In genomic region chr2:142675398-142675797, GRCh38 we compare ENCODE assay signal across 23 cellular contexts.
"Had no signal": no experiment of that assay in that cellular context is flagged by ENCODE, and none has a peak within 500 bp of the region (broad histone marks: within the 10 kb centered on the region; RNA-seq: fewer than 3 reads in every experiment).

No MANE protein-coding gene starts in this region.

- H3K27ac Mint-ChIP-seq: immature natural killer cell; natural killer cell treated with Interleukin-12 subunit alpha and Interleukin-12 subunit beta and Interleukin-15 and Interleukin-18, amount 100 ng/mL, for 72 hours; neural progenitor cell; progenitor cell of endocrine pancreas had no signal

- H2AFZ ChIP-seq: neural progenitor cell had no signal

- H3K36me3 Mint-ChIP-seq: immature natural killer cell; natural killer cell treated with Interleukin-12 subunit alpha and Interleukin-12 subunit beta and Interleukin-15 and Interleukin-18, amount 100 ng/mL, for 72 hours; neural progenitor cell had no signal

- H3K4me1 ChIP-seq: foreskin keratinocyte, left ventricle myocardium inferior, tibial artery, upper lobe of left lung, uterus had no signal

- H3K9me3 Mint-ChIP-seq: neural progenitor cell had no signal

- H3K9me3 ChIP-seq: left ventricle myocardium inferior, ovary, tibial artery, upper lobe of left lung, uterus had no signal

- DNase-seq: cortex of kidney; dorsolateral prefrontal cortex; effector CD8-positive, alpha-beta T cell; foreskin keratinocyte; immature natural killer cell; kidney; left cardiac atrium; left ventricle myocardium inferior; mesenchymal stem cell; midbrain; nucleus accumbens; ovary; right cardiac atrium; stimulated activated CD4-positive, alpha-beta T cell treated with anti-CD3 and anti-CD28 coated beads, Interleukin-2, amount 100 ng/mL, for 48 hours; stimulated activated naive CD8-positive, alpha-beta T cell treated with anti-CD3 and anti-CD28 coated beads, Interleukin-15, Interleukin-2, amounts not matched to agents 100 U/mL and 50 U/mL, for 24 hours; tibial artery; upper lobe of left lung; uterus had no signal

- H3K4me1 Mint-ChIP-seq: immature natural killer cell had no signal

- FAIRE-seq: kidney had no signal

- ATAC-seq: foreskin keratinocyte; natural killer cell treated with Interleukin-12 subunit alpha and Interleukin-12 subunit beta and Interleukin-15 and Interleukin-18, amount 100 ng/mL, for 72 hours; right cardiac atrium; stimulated activated naive CD8-positive, alpha-beta T cell treated with anti-CD3 and anti-CD28 coated beads, Interleukin-15, Interleukin-2, amounts not matched to agents 100 U/mL and 50 U/mL, for 24 hours had no signal

- H3K27me3 ChIP-seq: foreskin keratinocyte, neural progenitor cell, ovary, tibial artery, upper lobe of left lung, uterus had no signal

- H3K36me3 ChIP-seq: left ventricle myocardium inferior, neural progenitor cell, ovary, tibial artery, upper lobe of left lung, uterus had no signal

- H3K27ac ChIP-seq: dorsolateral prefrontal cortex, foreskin keratinocyte, left ventricle myocardium inferior, neural progenitor cell, ovary, tibial artery, upper lobe of left lung, uterus had no signal

- H3K4me3 ChIP-seq: dorsolateral prefrontal cortex, left ventricle myocardium inferior, lung, neural progenitor cell, ovary, smooth muscle cell, tibial artery, upper lobe of left lung, uterus had no signal

- H3K4me3 Mint-ChIP-seq: immature natural killer cell; natural killer cell treated with Interleukin-12 subunit alpha and Interleukin-12 subunit beta and Interleukin-15 and Interleukin-18, amount 100 ng/mL, for 72 hours; neural progenitor cell had no signal

- H3K27me3 Mint-ChIP-seq: natural killer cell treated with Interleukin-12 subunit alpha and Interleukin-12 subunit beta and Interleukin-15 and Interleukin-18, amount 100 ng/mL, for 72 hours; progenitor cell of endocrine pancreas had no signal

- H3K9ac ChIP-seq: neural progenitor cell had no signal

- H3K4me2 ChIP-seq: neural progenitor cell, smooth muscle cell had no signal
